8 cellular contexts compared by ENCODE assay signal in genomic region chr5:176237971-176238644, GRCh38. TPM values are rescaled to one million over a fixed set of nuclear protein-coding genes. Genes with fewer than 3 reads are reported as not detected.
DNase-seq lines count a peak whose midpoint lies in the region; ATAC-seq and TF ChIP-seq lines count a peak whose summit lies in the region.
"Not testable (repeated sequence)": the region's sequence is repeated elsewhere in the genome, so short reads cannot be mapped to it uniquely, and the experiment has no call there.

Gene SIMC1 (plus strand): TSS chr5:176238424. CDS start chr5:176238509, 85 bp downstream.

- ATAC-seq in GM19463 (IDR thresholded peaks at IDR 0.05; ENCODE audit: unreplicated experiment): peak; percentile 72
- peak; percentile 55 for ATAC-seq in HG03175 (IDR thresholded peaks at IDR 0.05; ENCODE audit: unreplicated experiment)
- peak; percentile 84 for ATAC-seq in Panc1
- ATAC-seq in activated T-cell treated with anti-CD3 and anti-CD28 coated beads, Interleukin-2, amount 50 U/mL, for 4 hours: peak; percentile 69 to 76
- peak; percentile 88 for ATAC-seq in mucosa of descending colon

- peak within 1 kb of the TSS; percentile 71 to 91 (median 82) for H3K4me3 Mint-ChIP-seq in CD8-positive, alpha-beta memory T cell
- peak within 1 kb of the TSS; percentile 77 for H3K4me3 Mint-ChIP-seq in activated T-cell treated with anti-CD3 and anti-CD28 coated beads, Interleukin-2, amount 50 U/mL, for 4 hours

- not testable (repeated sequence) for H3K9me3 ChIP-seq in CD8-positive, alpha-beta memory T cell (ENCODE audit: low read length); Panc1 (ENCODE audit: control insufficient read depth, insufficient read depth, low read depth, low read length); mucosa of descending colon

- H3K27me3 ChIP-seq in CD8-positive, alpha-beta memory T cell (ENCODE audit: insufficient read depth, low read length, poor library complexity, severe bottlenecking); Panc1 (ENCODE audit: control insufficient read depth, insufficient read depth, low read length): not testable (repeated sequence)

- H3K4me1 Mint-ChIP-seq in CD8-positive, alpha-beta memory T cell: peaks cover 4 to 11% (median 7%) of the 10 kb centered on the region in 3 donors
- H3K4me1 Mint-ChIP-seq in activated T-cell treated with anti-CD3 and anti-CD28 coated beads, Interleukin-2, amount 50 U/mL, for 4 hours (ENCODE audit: low read depth): not testable (repeated sequence)

- peak within 1 kb of the TSS; percentile 26 to 97 (median 90) for H3K27ac Mint-ChIP-seq in CD8-positive, alpha-beta memory T cell

- not testable (repeated sequence) for H3K4me3 ChIP-seq in CD8-positive, alpha-beta memory T cell (ENCODE audit: low read length); mucosa of descending colon
- H3K4me3 ChIP-seq in Panc1 (ENCODE audit: low read depth in 2 of 2, low read length in 2 of 2) (peak within 1 kb of the TSS; percentile 37 to 38), epithelial cell of esophagus (ENCODE audit: low read length) (peak within 1 kb of the TSS; percentile 36)

- DNase-seq in CD8-positive, alpha-beta memory T cell: peak; percentile 44 to 72 (median 66)
- DNase-seq in Panc1 (ENCODE audit: low read depth, low spot score): not testable (repeated sequence)
- peak; percentile 49 for DNase-seq in activated T-cell treated with anti-CD3 and anti-CD28 coated beads, Interleukin-2, amount 50 U/mL, for 4 hours
- DNase-seq in epithelial cell of esophagus (ENCODE audit: low read depth) (peak; percentile 20), mucosa of descending colon (peak; percentile 54 to 77 (median 67))
- DNase-seq in stimulated activated CD8-positive, alpha-beta memory T cell treated with anti-CD3 and anti-CD28 coated beads, Interleukin-12 subunit alpha, Interleukin-12 subunit beta, amount 100 ng/mL, for 4 hours (ENCODE audit: low read depth): peak; percentile 51

- H3K9me3 Mint-ChIP-seq in CD8-positive, alpha-beta memory T cell; activated T-cell treated with anti-CD3 and anti-CD28 coated beads, Interleukin-2, amount 50 U/mL, for 4 hours: not testable (repeated sequence)

- in situ Hi-C loops in Panc1 (cut with HindIII; ENCODE audit: low pct_unique_long_range_greater_than_20kb, low sequenced_read_pairs): not testable (repeated sequence)

- H3K27me3 Mint-ChIP-seq in CD8-positive, alpha-beta memory T cell; activated T-cell treated with anti-CD3 and anti-CD28 coated beads, Interleukin-2, amount 50 U/mL, for 4 hours (ENCODE audit: low read depth): not testable (repeated sequence)

- H3K36me3 ChIP-seq in CD8-positive, alpha-beta memory T cell (ENCODE audit: insufficient read depth, low read length); Panc1 (ENCODE audit: control insufficient read depth, insufficient read depth, low read length); mucosa of descending colon (ENCODE audit: low read depth): not testable (repeated sequence)

- TF ChIP-seq CTCF in Panc1 (IDR thresholded peaks at IDR 0.05); epithelial cell of esophagus (IDR thresholded peaks at IDR 0.05; ENCODE audit: insufficient read depth, low read depth, low read length, missing control alignments); mucosa of descending colon (IDR thresholded peaks at IDR 0.05): not testable (repeated sequence)

- CTCF ChIA-PET in CD8-positive, alpha-beta memory T cell (lab: Charles Lee); Panc1 (lab: Charles Lee): not testable (repeated sequence)

- not testable (repeated sequence) for H3K4me1 ChIP-seq in CD8-positive, alpha-beta memory T cell (ENCODE audit: insufficient read depth, low read length); Panc1 (ENCODE audit: control insufficient read depth, insufficient read depth, low read length); mucosa of descending colon (ENCODE audit: low read depth)

- H3K27ac ChIP-seq in CD8-positive, alpha-beta memory T cell (ENCODE audit: low read depth, low read length); Panc1 (ENCODE audit: low read length): not testable (repeated sequence)

- BruUV-seq in Panc1 (replicated peaks; lab: Mats Ljungman, UMichigan): not testable (repeated sequence)

- POLR2A ChIA-PET in CD8-positive, alpha-beta memory T cell (lab: Charles Lee); Panc1 (lab: Charles Lee): not testable (repeated sequence)

- H3K36me3 Mint-ChIP-seq in CD8-positive, alpha-beta memory T cell; activated T-cell treated with anti-CD3 and anti-CD28 coated beads, Interleukin-2, amount 50 U/mL, for 4 hours (ENCODE audit: insufficient read depth): not testable (repeated sequence)

- intact Hi-C loops in Panc1 (cut with micrococcal nuclease; ENCODE audit: unreplicated experiment); mucosa of descending colon (cut with DNase I, micrococcal nuclease): not testable (repeated sequence)

RNA-seq across cellular contexts. Expression of gene SIMC1, which starts in this region (rescaled TPM):
- total RNA-seq in CD8-positive, alpha-beta memory T cell: 10 to 100 TPM; 20.5 to 21.1 TPM
- 12.0 TPM for polyA plus RNA-seq in CD8-positive, alpha-beta memory T cell
- 19.2 TPM for total RNA-seq in Panc1 (2021; ENCODE audit: unreplicated experiment)
- polyA plus RNA-seq in Panc1 (2012; ENCODE audit: insufficient read length): 12.5 TPM
- 10 to 100 TPM; 16.3 to 18.3 (median 16.6) TPM for total RNA-seq in activated T-cell treated with anti-CD3 and anti-CD28 coated beads, Interleukin-2, amount 50 U/mL, for 4 hours
- total RNA-seq in mucosa of descending colon: 10 to 100 TPM; 22.5 to 26.7 (median 26.0) TPM
